ENCODE assay signal across 12 cellular contexts in genomic region chr18:21777814-21778213, GRCh38. TPM values are rescaled to one million over a fixed set of nuclear protein-coding genes. Genes with fewer than 3 reads are reported as not detected.
A peak's percentile ranks its signal among the peaks of the same experiment; 100 is the strongest.
DNase-seq lines count a peak whose midpoint lies in the region; ATAC-seq and TF ChIP-seq lines count a peak whose summit lies in the region.
"Had no signal": no experiment of that assay in that cellular context is flagged by ENCODE, and none has a peak within 500 bp of the region (broad histone marks: within the 10 kb centered on the region; RNA-seq: fewer than 3 reads in every experiment).

No MANE protein-coding gene starts in this region.

- ATAC-seq in GM19035 (IDR thresholded peaks at IDR 0.05; ENCODE audit: unreplicated experiment) (peak; percentile 65), GM21619 (IDR thresholded peaks at IDR 0.05; ENCODE audit: unreplicated experiment) (peak; percentile 82), HG03378 (IDR thresholded peaks at IDR 0.05; ENCODE audit: unreplicated experiment) (peak; percentile 65), HG03025 (IDR thresholded peaks at IDR 0.05; ENCODE audit: low FRiP score, unreplicated experiment) (no peak)
- ATAC-seq: stimulated activated memory B cell treated with anti-CD40 and anti-IgM and Interleukin-4, amounts not matched to agents 10 μg/mL and 1 μg/mL and 100 μg/mL, for 72 hours had no signal

- no peaks in the 10 kb centered on the region for H3K9me3 Mint-ChIP-seq in mesothelial cell of epicardium
- H3K9me3 Mint-ChIP-seq: stimulated activated memory B cell treated with anti-CD40 and anti-IgM and Interleukin-4, amounts not matched to agents 10 μg/mL and 1 μg/mL and 100 μg/mL, for 72 hours; T-helper 1 cell treated with Interleukin-12 subunit alpha and Interleukin-12 subunit beta and Interleukin-4 antibody, amounts not matched to agents 30 μg/mL and 1 μg/mL, for 36 hours had no signal

- TF ChIP-seq CTCF in mesothelial cell of epicardium (IDR thresholded peaks at IDR 0.05; ENCODE audit: unreplicated experiment), result no peak

- CTCF ChIA-PET in HEK293T (lab: Yijun Ruan, JAX), result no interaction called here

- DNase-seq in mesothelial cell of epicardium (ENCODE audit: low spot score in 2 of 2, unreplicated experiment in 2 of 2) (no peak), HEK293T (ENCODE audit: extremely low spot score) (no peak)
- DNase-seq in NK-92 treated with Interleukin-12 subunit alpha and Interleukin-12 subunit beta, amount 100 ng/mL, for 24 hours (lab: John Stamatoyannopoulos, UW), result no peak
- no peak for DNase-seq in stimulated activated naive CD4-positive, alpha-beta T cell treated with Interleukin-2 at 50 U/mL for 16 hours (lab: John Stamatoyannopoulos, UW)
- DNase-seq: Caco-2, NCI-H2081 had no signal

- POLR2A ChIA-PET in HEK293T (lab: Yijun Ruan, JAX), result no interaction called here

- H3K4me1 Mint-ChIP-seq in mesothelial cell of epicardium, result no peaks in the 10 kb centered on the region
- H3K4me1 Mint-ChIP-seq: stimulated activated memory B cell treated with anti-CD40 and anti-IgM and Interleukin-4, amounts not matched to agents 10 μg/mL and 1 μg/mL and 100 μg/mL, for 72 hours had no signal

- no peaks in the 10 kb centered on the region for H3K27me3 Mint-ChIP-seq in mesothelial cell of epicardium (ENCODE audit: low read depth)
- H3K27me3 Mint-ChIP-seq: stimulated activated memory B cell treated with anti-CD40 and anti-IgM and Interleukin-4, amounts not matched to agents 10 μg/mL and 1 μg/mL and 100 μg/mL, for 72 hours had no signal

- H3K36me3 Mint-ChIP-seq in mesothelial cell of epicardium, result peaks cover 37% of the 10 kb centered on the region

- no peak overlapping the region for H3K4me3 Mint-ChIP-seq in mesothelial cell of epicardium
- H3K4me3 Mint-ChIP-seq: stimulated activated memory B cell treated with anti-CD40 and anti-IgM and Interleukin-4, amounts not matched to agents 10 μg/mL and 1 μg/mL and 100 μg/mL, for 72 hours; T-helper 1 cell treated with Interleukin-12 subunit alpha and Interleukin-12 subunit beta and Interleukin-4 antibody, amounts not matched to agents 30 μg/mL and 1 μg/mL, for 36 hours had no signal

- H3K27ac Mint-ChIP-seq in mesothelial cell of epicardium, result peak overlapping the region; percentile 16
- H3K27ac Mint-ChIP-seq: stimulated activated memory B cell treated with anti-CD40 and anti-IgM and Interleukin-4, amounts not matched to agents 10 μg/mL and 1 μg/mL and 100 μg/mL, for 72 hours; T-helper 1 cell treated with Interleukin-12 subunit alpha and Interleukin-12 subunit beta and Interleukin-4 antibody, amounts not matched to agents 30 μg/mL and 1 μg/mL, for 36 hours had no signal

TF ChIP-seq in HEK293T, 16 proteins besides CTCF, POLR2A, EP300 and RAD21:
- TF ChIP-seq NFRKB (IDR thresholded peaks at IDR 0.05) (no peak), FOXK2 (IDR thresholded peaks at IDR 0.05) (no peak), SUZ12 (IDR thresholded peaks at IDR 0.05) (no peak), ARNT (IDR thresholded peaks at IDR 0.05) (no peak), PKNOX1 (IDR thresholded peaks at IDR 0.05) (no peak), BHLHE40 (IDR thresholded peaks at IDR 0.05; ENCODE audit: borderline replicate concordance) (no peak)

RNA-seq across cellular contexts. Expression of gene MIB1, which starts 37.2 kb away (rescaled TPM):
- 81.9 to 85.4 TPM (median 83.6 TPM) in 3 replicates for total RNA-seq in mesothelial cell of epicardium
